18 cellular contexts compared by ENCODE assay signal in the genomic region with DNA sequence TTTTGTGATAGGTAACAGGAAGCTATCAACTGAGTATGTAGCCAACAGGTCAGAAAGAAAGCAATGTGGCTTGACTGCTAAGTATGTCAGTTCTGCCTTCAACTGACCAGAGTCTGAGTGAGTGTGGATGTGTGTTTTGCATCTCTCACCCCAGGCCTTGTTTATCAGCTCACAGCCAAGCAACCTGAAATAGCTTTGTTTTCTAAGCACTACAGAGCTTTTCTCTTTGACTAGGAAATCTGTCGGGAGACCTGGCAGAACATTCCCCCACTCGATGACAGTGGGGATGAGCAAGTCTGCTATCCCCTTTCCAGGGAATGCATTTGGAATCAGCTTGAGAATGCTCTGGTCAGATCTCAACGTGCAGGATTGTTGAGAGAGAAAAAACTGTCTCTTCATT.
"Had no signal": no experiment of that assay in that cellular context is flagged by ENCODE, and none has a peak within 500 bp of the region (broad histone marks: within the 10 kb centered on the region; RNA-seq: fewer than 3 reads in every experiment).

No MANE protein-coding gene starts in this region.

- H3K4me3 ChIP-seq: breast epithelium, pancreas, spleen, testis, upper lobe of left lung had no signal

- ATAC-seq: activated T-cell treated with anti-CD3 and anti-CD28 coated beads, Interleukin-2, amount 50 U/mL, for 72 hours; left lobe of liver; pancreas; stimulated activated memory B cell treated with anti-CD40 and anti-IgM and Interleukin-4, amounts not matched to agents 10 μg/mL and 1 μg/mL and 100 μg/mL, for 72 hours had no signal

- FAIRE-seq: astrocyte, keratinocyte, pancreas had no signal

- H3K4me1 ChIP-seq: breast epithelium, pancreas, spleen, testis, upper lobe of left lung had no signal

- H3K36me3 ChIP-seq: breast epithelium, neutrophil, pancreas, spleen, upper lobe of left lung had no signal

- H3K27ac ChIP-seq: breast epithelium, neutrophil, pancreas, spleen, testis, upper lobe of left lung had no signal

- DNase-seq: activated CD4-positive, CD25-positive, alpha-beta regulatory T cell treated with anti-CD3 and anti-CD28 coated beads, Interleukin-2, amount 50 U/mL, for 72 hours; activated effector memory CD4-positive, alpha-beta T cell treated with anti-CD3 and anti-CD28 coated beads, Interleukin-2, amount 50 U/mL, for 16 hours; activated naive CD4-positive, alpha-beta T cell treated with anti-CD3 and anti-CD28 coated beads, Interleukin-2, amount 50 U/mL, for 16 hours; activated T-cell treated with anti-CD3 and anti-CD28 coated beads, Interleukin-2, amount 50 U/mL, for 72 hours; dermis blood vessel endothelial cell; effector memory CD4-positive, alpha-beta T cell; foreskin fibroblast; pancreas; spleen; stimulated activated CD4-positive, alpha-beta T cell treated with anti-CD3 and anti-CD28 coated beads, Interleukin-4, amount 100 ng/mL, for 4 hours; testis; upper lobe of left lung had no signal

- H3K9me3 ChIP-seq: breast epithelium, neutrophil, pancreas, spleen, testis, upper lobe of left lung had no signal

- H3K27me3 ChIP-seq: breast epithelium, neutrophil, pancreas, spleen, testis, upper lobe of left lung had no signal
